ENCODE assay signal across 1 cellular context in the genomic region with DNA sequence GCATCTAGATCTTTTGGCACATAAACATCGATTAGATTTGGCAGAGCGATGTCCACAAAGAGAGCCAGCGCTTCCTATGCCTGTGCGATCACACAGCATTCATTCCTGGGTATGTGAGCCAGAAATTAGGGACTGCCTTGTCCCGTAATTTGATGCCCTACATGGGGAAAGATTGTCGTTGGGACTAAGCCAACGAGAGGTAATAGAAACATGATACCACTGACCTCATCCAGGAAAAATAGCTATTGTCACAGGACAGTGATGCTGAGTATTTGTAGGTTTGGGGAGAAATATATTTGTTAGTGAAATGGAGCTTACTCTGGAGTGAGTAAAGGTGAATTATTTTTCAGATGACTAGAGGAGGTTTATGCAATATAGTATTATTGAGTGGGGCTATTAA.
TF ChIP-seq lines count a peak whose summit lies in the region.

No MANE protein-coding gene starts in this region.

TF ChIP-seq in HEK293, 187 proteins besides CTCF, POLR2A, EP300 and RAD21 (continued from another document and continues in another):
- TF ChIP-seq, protein P1, sequence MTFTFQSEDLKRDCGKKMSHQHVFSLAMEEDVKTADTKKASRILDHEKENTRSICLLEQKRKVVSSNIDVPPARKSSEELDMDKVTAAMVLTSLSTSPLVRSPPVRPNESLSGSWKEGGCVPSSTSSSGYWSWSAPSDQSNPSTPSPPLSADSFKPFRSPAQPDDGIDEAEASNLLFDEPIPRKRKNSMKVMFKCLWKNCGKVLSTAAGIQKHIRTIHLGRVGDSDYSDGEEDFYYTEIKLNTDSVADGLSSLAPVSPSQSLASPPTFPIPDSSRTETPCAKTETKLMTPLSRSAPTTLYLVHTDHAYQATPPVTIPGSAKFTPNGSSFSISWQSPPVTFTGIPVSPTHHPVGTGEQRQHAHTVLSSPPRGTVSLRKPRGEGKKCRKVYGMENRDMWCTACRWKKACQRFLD (tag by site-specific recombination; IDR thresholded peaks at IDR 0.05), result no peak
- TF ChIP-seq ZNF624 (tag by site-specific recombination; IDR thresholded peaks at IDR 0.05) (no peak), ZNF610 (tag by site-specific recombination; IDR thresholded peaks at IDR 0.05; ENCODE audit: borderline replicate concordance) (no peak), HOXC10 (CRISPR knock-in tag; IDR thresholded peaks at IDR 0.05) (no peak), ZNF521 (tag by site-specific recombination; IDR thresholded peaks at IDR 0.05) (no peak), ZNF426 (tag by site-specific recombination; IDR thresholded peaks at IDR 0.05) (no peak), ZNF776 (tag by site-specific recombination; IDR thresholded peaks at IDR 0.05; ENCODE audit: borderline replicate concordance) (no peak), ZNF544 (tag by site-specific recombination; IDR thresholded peaks at IDR 0.05) (no peak), SP2 (tag by site-specific recombination; IDR thresholded peaks at IDR 0.05) (no peak), ZNF560 (tag by site-specific recombination; IDR thresholded peaks at IDR 0.05; ENCODE audit: borderline replicate concordance) (no peak), ZNF132 (tag by site-specific recombination; IDR thresholded peaks at IDR 0.05; ENCODE audit: borderline replicate concordance) (no peak), MYNN (tag by site-specific recombination; IDR thresholded peaks at IDR 0.05; ENCODE audit: borderline replicate concordance) (no peak), ZNF133 (tag by site-specific recombination; IDR thresholded peaks at IDR 0.05) (no peak), ZNF214 (tag by site-specific recombination; IDR thresholded peaks at IDR 0.05; ENCODE audit: borderline replicate concordance) (no peak), ZNF311 (tag by site-specific recombination; IDR thresholded peaks at IDR 0.05; ENCODE audit: borderline replicate concordance) (no peak), ZNF473 (tag by site-specific recombination; IDR thresholded peaks at IDR 0.05) (no peak), GLIS2 (tag by site-specific recombination; IDR thresholded peaks at IDR 0.05) (no peak), ZNF423 (tag by site-specific recombination; IDR thresholded peaks at IDR 0.05) (no peak), SETDB1 (IDR thresholded peaks at IDR 0.05; ENCODE audit: insufficient read length, low read length) (no peak), GLIS1 (tag by site-specific recombination; IDR thresholded peaks at IDR 0.05) (peak; percentile 61; the same call in 1 of the 2 replicates), ZNF2 (tag by site-specific recombination; IDR thresholded peaks at IDR 0.05) (no peak), ZNF768 (tag by site-specific recombination; IDR thresholded peaks at IDR 0.05) (no peak), ZNF302 (tag by site-specific recombination; IDR thresholded peaks at IDR 0.05; ENCODE audit: low read depth) (no peak), ZEB2 (tag by site-specific recombination; IDR thresholded peaks at IDR 0.05) (peak; percentile 93), TRIM28 (IDR thresholded peaks at IDR 0.05; ENCODE audit: borderline replicate concordance, low read length) (peak; percentile 79), PRDM1 (tag by site-specific recombination; IDR thresholded peaks at IDR 0.05) (peak; percentile 67; the same call in 1 of the 2 replicates), ZNF626 (tag by site-specific recombination; IDR thresholded peaks at IDR 0.05) (no peak), ZNF121 (tag by site-specific recombination; IDR thresholded peaks at IDR 0.05) (no peak), ZNF350 (tag by site-specific recombination; IDR thresholded peaks at IDR 0.05) (no peak), SCRT1 (tag by site-specific recombination; IDR thresholded peaks at IDR 0.05; ENCODE audit: borderline replicate concordance) (no peak), ZNF366 (tag by site-specific recombination; conservative IDR thresholded peaks at IDR 0.05) (peak; percentile 91), BCL11B (tag by site-specific recombination; IDR thresholded peaks at IDR 0.05; ENCODE audit: low read depth) (no peak), OSR2 (tag by site-specific recombination; IDR thresholded peaks at IDR 0.05) (peak; percentile 28; the same call in 1 of the 2 replicates), ZNF24 (tag by site-specific recombination; IDR thresholded peaks at IDR 0.05) (no peak), ZNF223 (tag by site-specific recombination; IDR thresholded peaks at IDR 0.05) (no peak), ZNF501 (tag by site-specific recombination; IDR thresholded peaks at IDR 0.05) (no peak), SCRT2 (tag by site-specific recombination; IDR thresholded peaks at IDR 0.05) (no peak), ZSCAN30 (tag by site-specific recombination; IDR thresholded peaks at IDR 0.05) (no peak)
- TF ChIP-seq, protein P2, sequence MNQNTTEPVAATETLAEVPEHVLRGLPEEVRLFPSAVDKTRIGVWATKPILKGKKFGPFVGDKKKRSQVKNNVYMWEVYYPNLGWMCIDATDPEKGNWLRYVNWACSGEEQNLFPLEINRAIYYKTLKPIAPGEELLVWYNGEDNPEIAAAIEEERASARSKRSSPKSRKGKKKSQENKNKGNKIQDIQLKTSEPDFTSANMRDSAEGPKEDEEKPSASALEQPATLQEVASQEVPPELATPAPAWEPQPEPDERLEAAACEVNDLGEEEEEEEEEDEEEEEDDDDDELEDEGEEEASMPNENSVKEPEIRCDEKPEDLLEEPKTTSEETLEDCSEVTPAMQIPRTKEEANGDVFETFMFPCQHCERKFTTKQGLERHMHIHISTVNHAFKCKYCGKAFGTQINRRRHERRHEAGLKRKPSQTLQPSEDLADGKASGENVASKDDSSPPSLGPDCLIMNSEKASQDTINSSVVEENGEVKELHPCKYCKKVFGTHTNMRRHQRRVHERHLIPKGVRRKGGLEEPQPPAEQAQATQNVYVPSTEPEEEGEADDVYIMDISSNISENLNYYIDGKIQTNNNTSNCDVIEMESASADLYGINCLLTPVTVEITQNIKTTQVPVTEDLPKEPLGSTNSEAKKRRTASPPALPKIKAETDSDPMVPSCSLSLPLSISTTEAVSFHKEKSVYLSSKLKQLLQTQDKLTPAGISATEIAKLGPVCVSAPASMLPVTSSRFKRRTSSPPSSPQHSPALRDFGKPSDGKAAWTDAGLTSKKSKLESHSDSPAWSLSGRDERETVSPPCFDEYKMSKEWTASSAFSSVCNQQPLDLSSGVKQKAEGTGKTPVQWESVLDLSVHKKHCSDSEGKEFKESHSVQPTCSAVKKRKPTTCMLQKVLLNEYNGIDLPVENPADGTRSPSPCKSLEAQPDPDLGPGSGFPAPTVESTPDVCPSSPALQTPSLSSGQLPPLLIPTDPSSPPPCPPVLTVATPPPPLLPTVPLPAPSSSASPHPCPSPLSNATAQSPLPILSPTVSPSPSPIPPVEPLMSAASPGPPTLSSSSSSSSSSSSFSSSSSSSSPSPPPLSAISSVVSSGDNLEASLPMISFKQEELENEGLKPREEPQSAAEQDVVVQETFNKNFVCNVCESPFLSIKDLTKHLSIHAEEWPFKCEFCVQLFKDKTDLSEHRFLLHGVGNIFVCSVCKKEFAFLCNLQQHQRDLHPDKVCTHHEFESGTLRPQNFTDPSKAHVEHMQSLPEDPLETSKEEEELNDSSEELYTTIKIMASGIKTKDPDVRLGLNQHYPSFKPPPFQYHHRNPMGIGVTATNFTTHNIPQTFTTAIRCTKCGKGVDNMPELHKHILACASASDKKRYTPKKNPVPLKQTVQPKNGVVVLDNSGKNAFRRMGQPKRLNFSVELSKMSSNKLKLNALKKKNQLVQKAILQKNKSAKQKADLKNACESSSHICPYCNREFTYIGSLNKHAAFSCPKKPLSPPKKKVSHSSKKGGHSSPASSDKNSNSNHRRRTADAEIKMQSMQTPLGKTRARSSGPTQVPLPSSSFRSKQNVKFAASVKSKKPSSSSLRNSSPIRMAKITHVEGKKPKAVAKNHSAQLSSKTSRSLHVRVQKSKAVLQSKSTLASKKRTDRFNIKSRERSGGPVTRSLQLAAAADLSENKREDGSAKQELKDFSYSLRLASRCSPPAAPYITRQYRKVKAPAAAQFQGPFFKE (tag by site-specific recombination; IDR thresholded peaks at IDR 0.05; ENCODE audit: borderline replicate concordance), result no peak
- TF ChIP-seq, protein P3, sequence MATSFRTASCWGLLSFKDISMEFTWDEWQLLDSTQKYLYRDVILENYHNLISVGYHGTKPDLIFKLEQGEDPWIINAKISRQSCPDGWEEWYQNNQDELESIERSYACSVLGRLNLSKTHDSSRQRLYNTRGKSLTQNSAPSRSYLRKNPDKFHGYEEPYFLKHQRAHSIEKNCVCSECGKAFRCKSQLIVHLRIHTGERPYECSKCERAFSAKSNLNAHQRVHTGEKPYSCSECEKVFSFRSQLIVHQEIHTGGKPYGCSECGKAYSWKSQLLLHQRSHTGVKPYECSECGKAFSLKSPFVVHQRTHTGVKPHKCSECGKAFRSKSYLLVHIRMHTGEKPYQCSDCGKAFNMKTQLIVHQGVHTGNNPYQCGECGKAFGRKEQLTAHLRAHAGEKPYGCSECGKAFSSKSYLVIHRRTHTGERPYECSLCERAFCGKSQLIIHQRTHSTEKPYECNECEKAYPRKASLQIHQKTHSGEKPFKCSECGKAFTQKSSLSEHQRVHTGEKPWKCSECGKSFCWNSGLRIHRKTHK (tag by site-specific recombination; IDR thresholded peaks at IDR 0.05), result no peak
- TF ChIP-seq, protein P4, sequence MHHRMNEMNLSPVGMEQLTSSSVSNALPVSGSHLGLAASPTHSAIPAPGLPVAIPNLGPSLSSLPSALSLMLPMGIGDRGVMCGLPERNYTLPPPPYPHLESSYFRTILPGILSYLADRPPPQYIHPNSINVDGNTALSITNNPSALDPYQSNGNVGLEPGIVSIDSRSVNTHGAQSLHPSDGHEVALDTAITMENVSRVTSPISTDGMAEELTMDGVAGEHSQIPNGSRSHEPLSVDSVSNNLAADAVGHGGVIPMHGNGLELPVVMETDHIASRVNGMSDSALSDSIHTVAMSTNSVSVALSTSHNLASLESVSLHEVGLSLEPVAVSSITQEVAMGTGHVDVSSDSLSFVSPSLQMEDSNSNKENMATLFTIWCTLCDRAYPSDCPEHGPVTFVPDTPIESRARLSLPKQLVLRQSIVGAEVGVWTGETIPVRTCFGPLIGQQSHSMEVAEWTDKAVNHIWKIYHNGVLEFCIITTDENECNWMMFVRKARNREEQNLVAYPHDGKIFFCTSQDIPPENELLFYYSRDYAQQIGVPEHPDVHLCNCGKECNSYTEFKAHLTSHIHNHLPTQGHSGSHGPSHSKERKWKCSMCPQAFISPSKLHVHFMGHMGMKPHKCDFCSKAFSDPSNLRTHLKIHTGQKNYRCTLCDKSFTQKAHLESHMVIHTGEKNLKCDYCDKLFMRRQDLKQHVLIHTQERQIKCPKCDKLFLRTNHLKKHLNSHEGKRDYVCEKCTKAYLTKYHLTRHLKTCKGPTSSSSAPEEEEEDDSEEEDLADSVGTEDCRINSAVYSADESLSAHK (tag by site-specific recombination; IDR thresholded peaks at IDR 0.05), result peak; percentile 67
- TF ChIP-seq, protein P5, sequence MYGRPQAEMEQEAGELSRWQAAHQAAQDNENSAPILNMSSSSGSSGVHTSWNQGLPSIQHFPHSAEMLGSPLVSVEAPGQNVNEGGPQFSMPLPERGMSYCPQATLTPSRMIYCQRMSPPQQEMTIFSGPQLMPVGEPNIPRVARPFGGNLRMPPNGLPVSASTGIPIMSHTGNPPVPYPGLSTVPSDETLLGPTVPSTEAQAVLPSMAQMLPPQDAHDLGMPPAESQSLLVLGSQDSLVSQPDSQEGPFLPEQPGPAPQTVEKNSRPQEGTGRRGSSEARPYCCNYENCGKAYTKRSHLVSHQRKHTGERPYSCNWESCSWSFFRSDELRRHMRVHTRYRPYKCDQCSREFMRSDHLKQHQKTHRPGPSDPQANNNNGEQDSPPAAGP (tag by site-specific recombination; IDR thresholded peaks at IDR 0.05), result peak; percentile 80
- TF ChIP-seq, protein P6, sequence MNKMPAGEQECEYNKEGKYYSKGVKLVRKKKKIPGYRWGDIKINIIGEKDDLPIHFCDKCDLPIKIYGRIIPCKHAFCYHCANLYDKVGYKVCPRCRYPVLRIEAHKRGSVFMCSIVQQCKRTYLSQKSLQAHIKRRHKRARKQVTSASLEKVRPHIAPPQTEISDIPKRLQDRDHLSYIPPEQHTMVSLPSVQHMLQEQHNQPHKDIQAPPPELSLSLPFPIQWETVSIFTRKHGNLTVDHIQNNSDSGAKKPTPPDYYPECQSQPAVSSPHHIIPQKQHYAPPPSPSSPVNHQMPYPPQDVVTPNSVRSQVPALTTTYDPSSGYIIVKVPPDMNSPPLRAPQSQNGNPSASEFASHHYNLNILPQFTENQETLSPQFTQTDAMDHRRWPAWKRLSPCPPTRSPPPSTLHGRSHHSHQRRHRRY (tag by site-specific recombination; IDR thresholded peaks at IDR 0.05), result no peak
- TF ChIP-seq, protein P7, sequence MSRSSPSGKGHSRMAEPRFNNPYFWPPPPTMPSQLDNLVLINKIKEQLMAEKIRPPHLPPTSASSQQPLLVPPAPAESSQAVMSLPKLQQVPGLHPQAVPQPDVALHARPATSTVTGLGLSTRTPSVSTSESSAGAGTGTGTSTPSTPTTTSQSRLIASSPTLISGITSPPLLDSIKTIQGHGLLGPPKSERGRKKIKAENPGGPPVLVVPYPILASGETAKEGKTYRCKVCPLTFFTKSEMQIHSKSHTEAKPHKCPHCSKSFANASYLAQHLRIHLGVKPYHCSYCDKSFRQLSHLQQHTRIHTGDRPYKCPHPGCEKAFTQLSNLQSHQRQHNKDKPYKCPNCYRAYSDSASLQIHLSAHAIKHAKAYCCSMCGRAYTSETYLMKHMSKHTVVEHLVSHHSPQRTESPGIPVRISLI (tag by site-specific recombination; IDR thresholded peaks at IDR 0.05), result no peak
- TF ChIP-seq, protein P8, sequence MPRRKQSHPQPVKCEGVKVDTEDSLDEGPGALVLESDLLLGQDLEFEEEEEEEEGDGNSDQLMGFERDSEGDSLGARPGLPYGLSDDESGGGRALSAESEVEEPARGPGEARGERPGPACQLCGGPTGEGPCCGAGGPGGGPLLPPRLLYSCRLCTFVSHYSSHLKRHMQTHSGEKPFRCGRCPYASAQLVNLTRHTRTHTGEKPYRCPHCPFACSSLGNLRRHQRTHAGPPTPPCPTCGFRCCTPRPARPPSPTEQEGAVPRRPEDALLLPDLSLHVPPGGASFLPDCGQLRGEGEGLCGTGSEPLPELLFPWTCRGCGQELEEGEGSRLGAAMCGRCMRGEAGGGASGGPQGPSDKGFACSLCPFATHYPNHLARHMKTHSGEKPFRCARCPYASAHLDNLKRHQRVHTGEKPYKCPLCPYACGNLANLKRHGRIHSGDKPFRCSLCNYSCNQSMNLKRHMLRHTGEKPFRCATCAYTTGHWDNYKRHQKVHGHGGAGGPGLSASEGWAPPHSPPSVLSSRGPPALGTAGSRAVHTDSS (tag by site-specific recombination; IDR thresholded peaks at IDR 0.05), result 0 out of 2 replicates have a peak, but pooled peaks have one; percentile 15
- TF ChIP-seq, protein P9, sequence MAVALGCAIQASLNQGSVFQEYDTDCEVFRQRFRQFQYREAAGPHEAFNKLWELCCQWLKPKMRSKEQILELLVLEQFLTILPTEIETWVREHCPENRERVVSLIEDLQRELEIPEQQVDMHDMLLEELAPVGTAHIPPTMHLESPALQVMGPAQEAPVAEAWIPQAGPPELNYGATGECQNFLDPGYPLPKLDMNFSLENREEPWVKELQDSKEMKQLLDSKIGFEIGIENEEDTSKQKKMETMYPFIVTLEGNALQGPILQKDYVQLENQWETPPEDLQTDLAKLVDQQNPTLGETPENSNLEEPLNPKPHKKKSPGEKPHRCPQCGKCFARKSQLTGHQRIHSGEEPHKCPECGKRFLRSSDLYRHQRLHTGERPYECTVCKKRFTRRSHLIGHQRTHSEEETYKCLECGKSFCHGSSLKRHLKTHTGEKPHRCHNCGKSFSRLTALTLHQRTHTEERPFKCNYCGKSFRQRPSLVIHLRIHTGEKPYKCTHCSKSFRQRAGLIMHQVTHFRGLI (tag by site-specific recombination; IDR thresholded peaks at IDR 0.05), result no peak
